In the genomic region with DNA sequence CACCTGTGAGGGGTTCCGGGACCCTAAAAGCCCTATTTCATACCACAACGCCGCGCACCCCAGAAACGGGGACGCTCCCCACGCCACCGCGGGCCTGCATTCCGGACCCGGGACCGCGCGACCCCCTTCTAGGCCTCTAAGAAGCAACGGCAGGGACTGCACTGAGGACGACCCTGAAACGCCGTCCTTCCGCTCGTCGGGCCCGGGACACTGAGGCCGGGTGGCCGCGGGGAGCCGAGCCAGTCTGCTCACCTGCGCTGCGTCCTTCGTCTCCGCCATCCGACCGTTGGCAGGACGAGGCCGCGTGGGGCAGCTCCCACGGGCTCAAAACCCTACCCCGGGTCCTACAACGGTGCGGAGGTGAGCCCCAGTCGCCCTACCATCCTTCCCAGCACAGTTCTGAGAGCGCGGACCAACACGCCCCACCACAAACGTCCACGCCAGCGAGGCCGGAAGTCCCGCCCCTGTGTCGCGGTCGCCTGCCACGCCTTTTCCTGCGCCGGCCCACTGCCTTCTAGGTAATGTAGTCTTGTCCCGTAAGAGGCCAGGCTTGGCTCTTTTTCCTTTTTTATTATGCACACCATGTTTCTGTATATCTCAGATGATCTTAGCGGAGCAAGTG, we compare ENCODE assay signal across 8 cellular contexts. TPM values are rescaled to one million over a fixed set of nuclear protein-coding genes. Genes with fewer than 3 reads are reported as not detected.
DNase-seq lines count a peak whose midpoint lies in the region; ATAC-seq lines count a peak whose summit lies in the region.

ZNF550 (minus strand) TSS at position 460 of the 622 bp plus-strand sequence; CDS start at position 279, 181 bp downstream.

- H3K27me3 ChIP-seq in CD8-positive, alpha-beta memory T cell (ENCODE audit: insufficient read depth, low read length, poor library complexity, severe bottlenecking), result no peaks in the 10 kb centered on the region
- H3K27me3 ChIP-seq in endocrine pancreas (ENCODE audit: control insufficient read depth, insufficient read depth, low read length), result no peaks in the 10 kb centered on the region

- H3K36me3 ChIP-seq in CD8-positive, alpha-beta memory T cell (ENCODE audit: insufficient read depth, low read length), result peaks cover 20% of the 10 kb centered on the region
- H3K36me3 ChIP-seq in endocrine pancreas (ENCODE audit: control insufficient read depth, insufficient read depth, low read length), result peaks cover 18% of the 10 kb centered on the region

- H3K9me3 ChIP-seq in CD8-positive, alpha-beta memory T cell (ENCODE audit: low read length), result no peaks in the 10 kb centered on the region
- H3K9me3 ChIP-seq in endocrine pancreas (ENCODE audit: control insufficient read depth, low read length), result no peaks in the 10 kb centered on the region

- peaks cover 25 to 55% (median 42%) of the 10 kb centered on the region in 3 donors for H3K36me3 Mint-ChIP-seq in CD8-positive, alpha-beta memory T cell
- peaks cover 51% of the 10 kb centered on the region for H3K36me3 Mint-ChIP-seq in activated CD8-positive, alpha-beta memory T cell treated with anti-CD3 and anti-CD28 coated beads, Interleukin-2, amount 10 ng/mL, durations not matched to agents 7 days and 5 days

- POLR2A ChIA-PET in CD8-positive, alpha-beta memory T cell (lab: Charles Lee), result no interaction called here

- H3K9ac ChIP-seq in endocrine pancreas (ENCODE audit: control insufficient read depth, insufficient read depth, low read length), result peak within 1 kb of the TSS; percentile 91

- H3K4me3 ChIP-seq in CD8-positive, alpha-beta memory T cell (ENCODE audit: low read length), result peak within 1 kb of the TSS; percentile 85
- peak within 1 kb of the TSS; percentile 67 for H3K4me3 ChIP-seq in endocrine pancreas (ENCODE audit: control insufficient read depth, insufficient read depth, low read length)

- peaks cover 34 to 40% (median 36%) of the 10 kb centered on the region in 3 donors for H3K4me1 Mint-ChIP-seq in CD8-positive, alpha-beta memory T cell
- H3K4me1 Mint-ChIP-seq in activated CD8-positive, alpha-beta memory T cell treated with anti-CD3 and anti-CD28 coated beads, Interleukin-2, amount 10 ng/mL, durations not matched to agents 7 days and 5 days, result peaks cover 25% of the 10 kb centered on the region

- H3K4me3 Mint-ChIP-seq in CD8-positive, alpha-beta memory T cell, result peak within 1 kb of the TSS; percentile 90 to 98 (median 97)
- peak within 1 kb of the TSS; percentile 93 for H3K4me3 Mint-ChIP-seq in activated CD8-positive, alpha-beta memory T cell treated with anti-CD3 and anti-CD28 coated beads, Interleukin-2, amount 10 ng/mL, durations not matched to agents 7 days and 5 days

- peak; percentile 78 to 90 (median 81) for DNase-seq in CD8-positive, alpha-beta memory T cell
- DNase-seq in HS-5 (ENCODE audit: low read depth) (peak; percentile 38), NOMO-1 (lab: John Stamatoyannopoulos, UW; ENCODE audit: unreplicated experiment in 2 of 2) (peak; percentile 83 to 89), mesenteric fat pad (ENCODE audit: low spot score) (peak; percentile 96)
- DNase-seq in activated CD8-positive, alpha-beta memory T cell treated with anti-CD3 and anti-CD28 coated beads, Interleukin-2, amount 10 ng/mL, durations not matched to agents 7 days and 5 days, result peak; percentile 90
- peak; percentile 78 for DNase-seq in stimulated activated CD8-positive, alpha-beta memory T cell treated with anti-CD3 and anti-CD28 coated beads, Interleukin-12 subunit alpha, Interleukin-12 subunit beta, amount 100 ng/mL, for 4 hours (ENCODE audit: low read depth)

- H3K27ac ChIP-seq in CD8-positive, alpha-beta memory T cell (ENCODE audit: low read depth, low read length), result peak within 1 kb of the TSS; percentile 49

- H3K27me3 Mint-ChIP-seq in CD8-positive, alpha-beta memory T cell, result peaks cover 13 to 14% of the 10 kb centered on the region in 2 donors
- no peaks in the 10 kb centered on the region for H3K27me3 Mint-ChIP-seq in activated CD8-positive, alpha-beta memory T cell treated with anti-CD3 and anti-CD28 coated beads, Interleukin-2, amount 10 ng/mL, durations not matched to agents 7 days and 5 days

- peaks cover 15% of the 10 kb centered on the region for H3K4me1 ChIP-seq in CD8-positive, alpha-beta memory T cell (ENCODE audit: insufficient read depth, low read length)
- H3K4me1 ChIP-seq in endocrine pancreas (ENCODE audit: control insufficient read depth, insufficient read depth, low read length), result no peaks in the 10 kb centered on the region

- ATAC-seq in GM19467 (IDR thresholded peaks at IDR 0.05; ENCODE audit: unreplicated experiment), result peak; percentile 96
- peak; percentile 99 for ATAC-seq in activated CD8-positive, alpha-beta memory T cell treated with anti-CD3 and anti-CD28 coated beads, Interleukin-2, amount 10 ng/mL, durations not matched to agents 7 days and 5 days

- CTCF ChIA-PET in CD8-positive, alpha-beta memory T cell (lab: Charles Lee), result no interaction called here
- CTCF ChIA-PET in activated CD8-positive, alpha-beta memory T cell treated with anti-CD3 and anti-CD28 coated beads, Interleukin-2, amount 10 ng/mL, durations not matched to agents 7 days and 5 days (lab: Charles Lee), result no interaction called here

- peaks cover 19 to 62% (median 39%) of the 10 kb centered on the region in 5 donors for H3K9me3 Mint-ChIP-seq in CD8-positive, alpha-beta memory T cell
- peaks cover 27% of the 10 kb centered on the region for H3K9me3 Mint-ChIP-seq in activated CD8-positive, alpha-beta memory T cell treated with anti-CD3 and anti-CD28 coated beads, Interleukin-2, amount 10 ng/mL, durations not matched to agents 7 days and 5 days (ENCODE audit: low read depth)

- peak within 1 kb of the TSS; percentile 30 to 98 (median 92) for H3K27ac Mint-ChIP-seq in CD8-positive, alpha-beta memory T cell
- H3K27ac Mint-ChIP-seq in activated CD8-positive, alpha-beta memory T cell treated with anti-CD3 and anti-CD28 coated beads, Interleukin-2, amount 10 ng/mL, durations not matched to agents 7 days and 5 days, result peak within 1 kb of the TSS; percentile 90

RNA-seq across cellular contexts. Expression of gene ZNF550, which starts in this region (rescaled TPM):
- total RNA-seq in CD8-positive, alpha-beta memory T cell, result 10 to 100 TPM in 1 of 2 experiments, 1 to 10 TPM in 1; 9.6 to 10.3 TPM
- 13.5 TPM for polyA plus RNA-seq in CD8-positive, alpha-beta memory T cell
- 10 to 100 TPM; 13.7 to 14.2 TPM for total RNA-seq in activated CD8-positive, alpha-beta memory T cell treated with anti-CD3 and anti-CD28 coated beads, Interleukin-2, amount 10 ng/mL, durations not matched to agents 7 days and 5 days
- 9.3 TPM for total RNA-seq in mesenteric fat pad

Comparison
In these comparisons a context has a peak if more than half of its experiments do, and no peak if none do; other contexts are left out.
1. Peak in every context shown above with its lines: DNase-seq, ATAC-seq, H3K4me3 ChIP-seq and H3K27ac ChIP-seq.
2. DNase-seq: peak in every context shown above with its lines; median percentile 96 in mesenteric fat pad; 90 in activated CD8-positive, alpha-beta memory T cell treated with anti-CD3 and anti-CD28 coated beads, Interleukin-2, amount 10 ng/mL, durations not matched to agents 7 days and 5 days; 86 in NOMO-1; 81 in CD8-positive, alpha-beta memory T cell; 78 in stimulated activated CD8-positive, alpha-beta memory T cell treated with anti-CD3 and anti-CD28 coated beads, Interleukin-12 subunit alpha, Interleukin-12 subunit beta, amount 100 ng/mL, for 4 hours; 38 in HS-5.